Comparison of ENCODE assay signal across 1 cellular context in the genomic region with DNA sequence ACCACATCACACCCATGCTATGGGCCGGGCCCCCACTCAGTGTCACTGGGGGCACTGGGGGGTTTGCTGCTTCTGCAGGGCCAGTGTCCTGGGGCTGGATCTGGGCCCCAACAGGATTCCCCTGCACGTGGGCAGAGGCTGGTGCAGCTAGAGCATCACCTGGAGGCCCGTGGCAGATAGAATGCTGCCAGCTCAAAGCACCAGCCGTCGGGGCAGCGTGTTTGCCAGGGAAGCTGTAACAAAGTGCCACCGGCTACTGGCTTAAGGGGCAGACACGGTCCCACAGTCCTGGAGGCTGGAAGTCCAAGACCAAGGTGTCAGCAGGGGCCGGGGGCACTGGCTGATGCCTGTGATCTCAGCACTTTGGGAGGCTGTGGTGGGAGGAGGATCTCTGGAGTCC.
TF ChIP-seq lines count a peak whose summit lies in the region.

No MANE protein-coding gene starts in this region.

TF ChIP-seq in K562, 482 proteins besides CTCF, POLR2A, EP300 and RAD21:
- TF ChIP-seq RBFOX2 (IDR thresholded peaks at IDR 0.05; ENCODE audit: low read depth, low read length) (peak; percentile 43), HLTF (IDR thresholded peaks at IDR 0.05) (no peak), POLR2G (IDR thresholded peaks at IDR 0.05; ENCODE audit: low read depth, low read length) (0 out of 2 replicates have a peak, but pooled peaks have one; percentile 39), SOX6 (IDR thresholded peaks at IDR 0.05) (no peak)
